1 cellular context compared by ENCODE assay signal in the genomic region with DNA sequence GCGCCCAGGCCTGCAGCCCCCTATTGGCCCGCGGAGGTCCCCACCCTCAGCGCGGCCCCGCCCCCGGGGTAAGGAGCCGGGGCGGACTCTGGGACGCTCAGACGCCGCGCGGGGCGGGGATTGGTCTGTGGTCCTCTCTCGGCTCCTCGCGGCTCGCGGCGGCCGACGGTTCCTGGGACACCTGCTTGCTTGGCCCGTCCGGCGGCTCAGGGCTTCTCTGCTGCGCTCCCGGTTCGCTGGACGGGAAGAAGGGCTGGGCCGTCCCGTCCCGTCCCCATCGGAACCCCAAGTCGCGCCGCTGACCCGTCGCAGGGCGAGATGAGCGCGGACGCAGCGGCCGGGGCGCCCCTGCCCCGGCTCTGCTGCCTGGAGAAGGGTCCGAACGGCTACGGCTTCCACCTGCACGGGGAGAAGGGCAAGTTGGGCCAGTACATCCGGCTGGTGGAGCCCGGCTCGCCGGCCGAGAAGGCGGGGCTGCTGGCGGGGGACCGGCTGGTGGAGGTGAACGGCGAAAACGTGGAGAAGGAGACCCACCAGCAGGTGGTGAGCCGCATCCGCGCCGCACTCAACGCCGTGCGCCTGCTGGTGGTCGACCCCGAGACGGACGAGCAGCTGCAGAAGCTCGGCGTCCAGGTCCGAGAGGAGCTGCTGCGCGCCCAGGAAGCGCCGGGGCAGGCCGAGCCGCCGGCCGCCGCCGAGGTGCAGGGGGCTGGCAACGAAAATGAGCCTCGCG.
TF ChIP-seq lines count a peak whose summit lies in the region.

A gene (plus strand): TSS at position 100 of the 733 bp plus-strand sequence. CDS start 219 bp downstream, at position 319.

TF ChIP-seq in WTC11, 78 proteins besides CTCF, POLR2A, EP300 and RAD21 (continued from another document and continues in another):
- TF ChIP-seq MYBL2 (CRISPR knock-in tag; IDR thresholded peaks at IDR 0.05) (no peak), MXD4 (CRISPR knock-in tag; IDR thresholded peaks at IDR 0.05; ENCODE audit: borderline replicate concordance) (no peak), RORB (CRISPR knock-in tag; IDR thresholded peaks at IDR 0.05) (no peak), PRRX2 (CRISPR knock-in tag; IDR thresholded peaks at IDR 0.05) (no peak), ZNF121 (CRISPR knock-in tag; IDR thresholded peaks at IDR 0.05) (no peak), CREM (CRISPR knock-in tag; IDR thresholded peaks at IDR 0.05) (no peak), ZNF671 (CRISPR knock-in tag; IDR thresholded peaks at IDR 0.05) (no peak), GTF2I (CRISPR knock-in tag; conservative IDR thresholded peaks at IDR 0.05) (no peak), NFYB (CRISPR knock-in tag; conservative IDR thresholded peaks at IDR 0.05; ENCODE audit: low read depth) (peak; percentile 80), ZNF219 (CRISPR knock-in tag; IDR thresholded peaks at IDR 0.05; ENCODE audit: borderline replicate concordance) (no peak; the same call in 1 of the 2 replicates), FOXP1 (CRISPR knock-in tag; IDR thresholded peaks at IDR 0.05; ENCODE audit: borderline replicate concordance) (no peak), GRHL2 (CRISPR knock-in tag; IDR thresholded peaks at IDR 0.05; ENCODE audit: insufficient replicate concordance, severe bottlenecking) (no peak), JUN (CRISPR knock-in tag; IDR thresholded peaks at IDR 0.05) (no peak), ZNF416 (CRISPR knock-in tag; IDR thresholded peaks at IDR 0.05) (0 out of 2 replicates have a peak, but pooled peaks have one; percentile 29)
- TF ChIP-seq, protein P1, sequence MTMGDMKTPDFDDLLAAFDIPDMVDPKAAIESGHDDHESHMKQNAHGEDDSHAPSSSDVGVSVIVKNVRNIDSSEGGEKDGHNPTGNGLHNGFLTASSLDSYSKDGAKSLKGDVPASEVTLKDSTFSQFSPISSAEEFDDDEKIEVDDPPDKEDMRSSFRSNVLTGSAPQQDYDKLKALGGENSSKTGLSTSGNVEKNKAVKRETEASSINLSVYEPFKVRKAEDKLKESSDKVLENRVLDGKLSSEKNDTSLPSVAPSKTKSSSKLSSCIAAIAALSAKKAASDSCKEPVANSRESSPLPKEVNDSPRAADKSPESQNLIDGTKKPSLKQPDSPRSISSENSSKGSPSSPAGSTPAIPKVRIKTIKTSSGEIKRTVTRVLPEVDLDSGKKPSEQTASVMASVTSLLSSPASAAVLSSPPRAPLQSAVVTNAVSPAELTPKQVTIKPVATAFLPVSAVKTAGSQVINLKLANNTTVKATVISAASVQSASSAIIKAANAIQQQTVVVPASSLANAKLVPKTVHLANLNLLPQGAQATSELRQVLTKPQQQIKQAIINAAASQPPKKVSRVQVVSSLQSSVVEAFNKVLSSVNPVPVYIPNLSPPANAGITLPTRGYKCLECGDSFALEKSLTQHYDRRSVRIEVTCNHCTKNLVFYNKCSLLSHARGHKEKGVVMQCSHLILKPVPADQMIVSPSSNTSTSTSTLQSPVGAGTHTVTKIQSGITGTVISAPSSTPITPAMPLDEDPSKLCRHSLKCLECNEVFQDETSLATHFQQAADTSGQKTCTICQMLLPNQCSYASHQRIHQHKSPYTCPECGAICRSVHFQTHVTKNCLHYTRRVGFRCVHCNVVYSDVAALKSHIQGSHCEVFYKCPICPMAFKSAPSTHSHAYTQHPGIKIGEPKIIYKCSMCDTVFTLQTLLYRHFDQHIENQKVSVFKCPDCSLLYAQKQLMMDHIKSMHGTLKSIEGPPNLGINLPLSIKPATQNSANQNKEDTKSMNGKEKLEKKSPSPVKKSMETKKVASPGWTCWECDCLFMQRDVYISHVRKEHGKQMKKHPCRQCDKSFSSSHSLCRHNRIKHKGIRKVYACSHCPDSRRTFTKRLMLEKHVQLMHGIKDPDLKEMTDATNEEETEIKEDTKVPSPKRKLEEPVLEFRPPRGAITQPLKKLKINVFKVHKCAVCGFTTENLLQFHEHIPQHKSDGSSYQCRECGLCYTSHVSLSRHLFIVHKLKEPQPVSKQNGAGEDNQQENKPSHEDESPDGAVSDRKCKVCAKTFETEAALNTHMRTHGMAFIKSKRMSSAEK (CRISPR knock-in tag; IDR thresholded peaks at IDR 0.05; ENCODE audit: borderline replicate concordance): no peak
- TF ChIP-seq, protein P2, sequence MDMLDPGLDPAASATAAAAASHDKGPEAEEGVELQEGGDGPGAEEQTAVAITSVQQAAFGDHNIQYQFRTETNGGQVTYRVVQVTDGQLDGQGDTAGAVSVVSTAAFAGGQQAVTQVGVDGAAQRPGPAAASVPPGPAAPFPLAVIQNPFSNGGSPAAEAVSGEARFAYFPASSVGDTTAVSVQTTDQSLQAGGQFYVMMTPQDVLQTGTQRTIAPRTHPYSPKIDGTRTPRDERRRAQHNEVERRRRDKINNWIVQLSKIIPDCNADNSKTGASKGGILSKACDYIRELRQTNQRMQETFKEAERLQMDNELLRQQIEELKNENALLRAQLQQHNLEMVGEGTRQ (CRISPR knock-in tag; IDR thresholded peaks at IDR 0.05): no peak
- TF ChIP-seq, protein P3, sequence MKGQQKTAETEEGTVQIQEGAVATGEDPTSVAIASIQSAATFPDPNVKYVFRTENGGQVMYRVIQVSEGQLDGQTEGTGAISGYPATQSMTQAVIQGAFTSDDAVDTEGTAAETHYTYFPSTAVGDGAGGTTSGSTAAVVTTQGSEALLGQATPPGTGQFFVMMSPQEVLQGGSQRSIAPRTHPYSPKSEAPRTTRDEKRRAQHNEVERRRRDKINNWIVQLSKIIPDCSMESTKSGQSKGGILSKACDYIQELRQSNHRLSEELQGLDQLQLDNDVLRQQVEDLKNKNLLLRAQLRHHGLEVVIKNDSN (CRISPR knock-in tag; IDR thresholded peaks at IDR 0.05): no peak
- TF ChIP-seq, protein P4, sequence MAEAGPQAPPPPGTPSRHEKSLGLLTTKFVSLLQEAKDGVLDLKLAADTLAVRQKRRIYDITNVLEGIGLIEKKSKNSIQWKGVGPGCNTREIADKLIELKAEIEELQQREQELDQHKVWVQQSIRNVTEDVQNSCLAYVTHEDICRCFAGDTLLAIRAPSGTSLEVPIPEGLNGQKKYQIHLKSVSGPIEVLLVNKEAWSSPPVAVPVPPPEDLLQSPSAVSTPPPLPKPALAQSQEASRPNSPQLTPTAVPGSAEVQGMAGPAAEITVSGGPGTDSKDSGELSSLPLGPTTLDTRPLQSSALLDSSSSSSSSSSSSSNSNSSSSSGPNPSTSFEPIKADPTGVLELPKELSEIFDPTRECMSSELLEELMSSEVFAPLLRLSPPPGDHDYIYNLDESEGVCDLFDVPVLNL (CRISPR knock-in tag; IDR thresholded peaks at IDR 0.05; ENCODE audit: borderline replicate concordance, low read depth): no peak
- TF ChIP-seq, protein P5, sequence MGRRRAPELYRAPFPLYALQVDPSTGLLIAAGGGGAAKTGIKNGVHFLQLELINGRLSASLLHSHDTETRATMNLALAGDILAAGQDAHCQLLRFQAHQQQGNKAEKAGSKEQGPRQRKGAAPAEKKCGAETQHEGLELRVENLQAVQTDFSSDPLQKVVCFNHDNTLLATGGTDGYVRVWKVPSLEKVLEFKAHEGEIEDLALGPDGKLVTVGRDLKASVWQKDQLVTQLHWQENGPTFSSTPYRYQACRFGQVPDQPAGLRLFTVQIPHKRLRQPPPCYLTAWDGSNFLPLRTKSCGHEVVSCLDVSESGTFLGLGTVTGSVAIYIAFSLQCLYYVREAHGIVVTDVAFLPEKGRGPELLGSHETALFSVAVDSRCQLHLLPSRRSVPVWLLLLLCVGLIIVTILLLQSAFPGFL (CRISPR knock-in tag; IDR thresholded peaks at IDR 0.05; ENCODE audit: borderline replicate concordance): 0 out of 2 replicates have a peak, but pooled peaks have one; percentile 26
- TF ChIP-seq, protein P6, sequence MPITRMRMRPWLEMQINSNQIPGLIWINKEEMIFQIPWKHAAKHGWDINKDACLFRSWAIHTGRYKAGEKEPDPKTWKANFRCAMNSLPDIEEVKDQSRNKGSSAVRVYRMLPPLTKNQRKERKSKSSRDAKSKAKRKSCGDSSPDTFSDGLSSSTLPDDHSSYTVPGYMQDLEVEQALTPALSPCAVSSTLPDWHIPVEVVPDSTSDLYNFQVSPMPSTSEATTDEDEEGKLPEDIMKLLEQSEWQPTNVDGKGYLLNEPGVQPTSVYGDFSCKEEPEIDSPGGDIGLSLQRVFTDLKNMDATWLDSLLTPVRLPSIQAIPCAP (CRISPR knock-in tag; IDR thresholded peaks at IDR 0.05): peak; percentile 33; the same call in 1 of the 2 replicates
- TF ChIP-seq, protein P7, sequence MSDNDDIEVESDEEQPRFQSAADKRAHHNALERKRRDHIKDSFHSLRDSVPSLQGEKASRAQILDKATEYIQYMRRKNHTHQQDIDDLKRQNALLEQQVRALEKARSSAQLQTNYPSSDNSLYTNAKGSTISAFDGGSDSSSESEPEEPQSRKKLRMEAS (CRISPR knock-in tag; IDR thresholded peaks at IDR 0.05): no peak
- TF ChIP-seq, protein P8, sequence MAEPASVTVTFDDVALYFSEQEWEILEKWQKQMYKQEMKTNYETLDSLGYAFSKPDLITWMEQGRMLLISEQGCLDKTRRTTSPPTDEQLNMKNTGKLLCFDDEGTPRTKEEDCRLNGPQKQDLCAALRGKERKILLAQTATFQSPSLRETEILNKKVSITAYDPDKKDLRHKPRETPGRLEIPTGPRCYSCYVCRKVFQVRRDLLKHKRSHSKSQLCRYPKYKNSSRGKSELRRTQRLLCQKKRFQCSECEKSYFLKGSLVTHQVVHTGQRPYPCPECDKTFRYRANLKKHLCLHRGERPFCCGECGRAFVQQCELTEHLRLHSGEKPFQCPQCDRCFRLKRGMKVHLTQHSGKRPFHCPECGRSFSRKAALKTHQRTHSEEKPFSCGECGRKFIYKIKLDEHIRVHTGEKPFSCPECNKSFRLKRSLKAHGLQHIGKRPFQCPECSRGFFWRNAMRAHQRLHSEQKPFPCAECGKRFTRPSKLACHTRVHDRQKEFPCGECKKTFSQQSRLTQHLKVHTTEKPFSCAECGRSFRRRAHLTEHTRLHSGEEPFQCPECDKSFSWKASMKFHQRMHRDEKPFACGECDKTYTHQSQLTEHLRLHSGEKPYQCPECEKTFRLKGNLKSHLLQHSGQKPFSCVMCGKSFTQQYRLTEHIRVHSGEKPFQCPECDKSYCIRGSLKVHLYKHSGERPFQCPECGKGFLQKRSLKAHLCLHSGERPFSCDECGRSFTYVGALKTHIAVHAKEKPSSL (CRISPR knock-in tag; conservative IDR thresholded peaks at IDR 0.05): no peak
- TF ChIP-seq, protein P9, sequence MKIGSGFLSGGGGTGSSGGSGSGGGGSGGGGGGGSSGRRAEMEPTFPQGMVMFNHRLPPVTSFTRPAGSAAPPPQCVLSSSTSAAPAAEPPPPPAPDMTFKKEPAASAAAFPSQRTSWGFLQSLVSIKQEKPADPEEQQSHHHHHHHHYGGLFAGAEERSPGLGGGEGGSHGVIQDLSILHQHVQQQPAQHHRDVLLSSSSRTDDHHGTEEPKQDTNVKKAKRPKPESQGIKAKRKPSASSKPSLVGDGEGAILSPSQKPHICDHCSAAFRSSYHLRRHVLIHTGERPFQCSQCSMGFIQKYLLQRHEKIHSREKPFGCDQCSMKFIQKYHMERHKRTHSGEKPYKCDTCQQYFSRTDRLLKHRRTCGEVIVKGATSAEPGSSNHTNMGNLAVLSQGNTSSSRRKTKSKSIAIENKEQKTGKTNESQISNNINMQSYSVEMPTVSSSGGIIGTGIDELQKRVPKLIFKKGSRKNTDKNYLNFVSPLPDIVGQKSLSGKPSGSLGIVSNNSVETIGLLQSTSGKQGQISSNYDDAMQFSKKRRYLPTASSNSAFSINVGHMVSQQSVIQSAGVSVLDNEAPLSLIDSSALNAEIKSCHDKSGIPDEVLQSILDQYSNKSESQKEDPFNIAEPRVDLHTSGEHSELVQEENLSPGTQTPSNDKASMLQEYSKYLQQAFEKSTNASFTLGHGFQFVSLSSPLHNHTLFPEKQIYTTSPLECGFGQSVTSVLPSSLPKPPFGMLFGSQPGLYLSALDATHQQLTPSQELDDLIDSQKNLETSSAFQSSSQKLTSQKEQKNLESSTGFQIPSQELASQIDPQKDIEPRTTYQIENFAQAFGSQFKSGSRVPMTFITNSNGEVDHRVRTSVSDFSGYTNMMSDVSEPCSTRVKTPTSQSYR (CRISPR knock-in tag; IDR thresholded peaks at IDR 0.05): no peak
- TF ChIP-seq, protein P10, sequence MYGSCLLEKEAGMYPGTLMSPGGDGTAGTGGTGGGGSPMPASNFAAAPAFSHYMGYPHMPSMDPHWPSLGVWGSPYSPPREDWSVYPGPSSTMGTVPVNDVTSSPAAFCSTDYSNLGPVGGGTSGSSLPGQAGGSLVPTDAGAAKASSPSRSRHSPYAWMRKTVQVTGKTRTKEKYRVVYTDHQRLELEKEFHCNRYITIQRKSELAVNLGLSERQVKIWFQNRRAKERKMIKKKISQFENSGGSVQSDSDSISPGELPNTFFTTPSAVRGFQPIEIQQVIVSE (CRISPR knock-in tag; IDR thresholded peaks at IDR 0.05; ENCODE audit: borderline replicate concordance): no peak; the same call in 1 of the 2 replicates
- TF ChIP-seq, protein P11, sequence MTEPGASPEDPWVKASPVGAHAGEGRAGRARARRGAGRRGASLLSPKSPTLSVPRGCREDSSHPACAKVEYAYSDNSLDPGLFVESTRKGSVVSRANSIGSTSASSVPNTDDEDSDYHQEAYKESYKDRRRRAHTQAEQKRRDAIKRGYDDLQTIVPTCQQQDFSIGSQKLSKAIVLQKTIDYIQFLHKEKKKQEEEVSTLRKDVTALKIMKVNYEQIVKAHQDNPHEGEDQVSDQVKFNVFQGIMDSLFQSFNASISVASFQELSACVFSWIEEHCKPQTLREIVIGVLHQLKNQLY (CRISPR knock-in tag; IDR thresholded peaks at IDR 0.05): no peak
- TF ChIP-seq, protein P12, sequence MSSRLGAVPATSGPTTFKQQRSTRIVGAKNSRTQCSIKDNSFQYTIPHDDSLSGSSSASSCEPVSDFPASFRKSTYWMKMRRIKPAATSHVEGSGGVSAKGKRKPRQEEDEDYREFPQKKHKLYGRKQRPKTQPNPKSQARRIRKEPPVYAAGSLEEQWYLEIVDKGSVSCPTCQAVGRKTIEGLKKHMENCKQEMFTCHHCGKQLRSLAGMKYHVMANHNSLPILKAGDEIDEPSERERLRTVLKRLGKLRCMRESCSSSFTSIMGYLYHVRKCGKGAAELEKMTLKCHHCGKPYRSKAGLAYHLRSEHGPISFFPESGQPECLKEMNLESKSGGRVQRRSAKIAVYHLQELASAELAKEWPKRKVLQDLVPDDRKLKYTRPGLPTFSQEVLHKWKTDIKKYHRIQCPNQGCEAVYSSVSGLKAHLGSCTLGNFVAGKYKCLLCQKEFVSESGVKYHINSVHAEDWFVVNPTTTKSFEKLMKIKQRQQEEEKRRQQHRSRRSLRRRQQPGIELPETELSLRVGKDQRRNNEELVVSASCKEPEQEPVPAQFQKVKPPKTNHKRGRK (CRISPR knock-in tag; IDR thresholded peaks at IDR 0.05; ENCODE audit: borderline replicate concordance): no peak
- TF ChIP-seq, protein P13, sequence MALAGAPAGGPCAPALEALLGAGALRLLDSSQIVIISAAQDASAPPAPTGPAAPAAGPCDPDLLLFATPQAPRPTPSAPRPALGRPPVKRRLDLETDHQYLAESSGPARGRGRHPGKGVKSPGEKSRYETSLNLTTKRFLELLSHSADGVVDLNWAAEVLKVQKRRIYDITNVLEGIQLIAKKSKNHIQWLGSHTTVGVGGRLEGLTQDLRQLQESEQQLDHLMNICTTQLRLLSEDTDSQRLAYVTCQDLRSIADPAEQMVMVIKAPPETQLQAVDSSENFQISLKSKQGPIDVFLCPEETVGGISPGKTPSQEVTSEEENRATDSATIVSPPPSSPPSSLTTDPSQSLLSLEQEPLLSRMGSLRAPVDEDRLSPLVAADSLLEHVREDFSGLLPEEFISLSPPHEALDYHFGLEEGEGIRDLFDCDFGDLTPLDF (CRISPR knock-in tag; IDR thresholded peaks at IDR 0.05): no peak
